Comparison of ENCODE assay signal across 15 cellular contexts in the genomic region with DNA sequence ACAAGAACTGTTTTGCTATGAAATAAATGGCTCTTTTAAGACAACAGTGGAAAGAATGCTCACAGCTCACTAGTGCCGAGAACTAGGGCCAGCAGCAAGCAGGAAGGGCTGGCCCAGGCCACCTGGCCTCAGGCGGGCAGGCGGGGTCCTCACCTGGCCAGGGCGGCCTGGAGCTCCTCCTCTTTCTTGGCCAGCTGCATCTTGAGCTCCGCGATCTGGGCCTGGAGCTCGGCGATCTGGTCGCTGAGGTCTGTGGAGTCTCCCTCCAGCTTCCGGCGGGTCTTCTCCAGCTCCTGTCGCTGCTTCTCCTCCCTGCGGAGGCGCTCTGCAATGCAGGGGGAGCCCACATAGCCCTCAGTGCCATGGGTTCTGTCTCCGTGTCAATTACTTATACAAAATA. TPM values are rescaled to one million over a fixed set of nuclear protein-coding genes. Genes with fewer than 3 reads are reported as not detected.
DNase-seq lines count a peak whose midpoint lies in the region; ATAC-seq and TF ChIP-seq lines count a peak whose summit lies in the region.
"Had no signal": no experiment of that assay in that cellular context is flagged by ENCODE, and none has a peak within 500 bp of the region (broad histone marks: within the 10 kb centered on the region; RNA-seq: fewer than 3 reads in every experiment).

No MANE protein-coding gene starts in this region.

- H3K4me3 ChIP-seq in osteoblast (ENCODE audit: insufficient read depth, low read length): no peak overlapping the region
- H3K4me3 ChIP-seq: BLaER1 treated with 17β-estradiol and CSF1 and Interleukin-3, amounts not matched to agents 10 nM and 100 nM; GM12878 had no signal

- H3K9me3 Mint-ChIP-seq in activated naive CD4-positive, alpha-beta T cell treated with anti-CD3 and anti-CD28 coated beads for 36 hours: peaks cover 5% of the 10 kb centered on the region
- H3K9me3 Mint-ChIP-seq in Calu3 (ENCODE audit: low read depth, unreplicated experiment): no peaks in the 10 kb centered on the region
- no peaks in the 10 kb centered on the region for H3K9me3 Mint-ChIP-seq in effector memory CD8-positive, alpha-beta T cell

- no peak overlapping the region for H2AFZ ChIP-seq in osteoblast (ENCODE audit: low read length)

- H3K4me1 Mint-ChIP-seq in activated naive CD4-positive, alpha-beta T cell treated with anti-CD3 and anti-CD28 coated beads for 36 hours (ENCODE audit: low read depth): peaks cover 16% of the 10 kb centered on the region
- no peaks in the 10 kb centered on the region for H3K4me1 Mint-ChIP-seq in Calu3 (ENCODE audit: low read depth, unreplicated experiment)
- H3K4me1 Mint-ChIP-seq in effector memory CD8-positive, alpha-beta T cell (ENCODE audit: low read depth in 2 of 2): peaks cover 23 to 37% of the 10 kb centered on the region in 2 donors

- no peak overlapping the region for H3K4me2 ChIP-seq in osteoblast (ENCODE audit: insufficient read depth, low read length)
- H3K4me2 ChIP-seq: BLaER1 treated with 17β-estradiol and CSF1 and Interleukin-3, amounts not matched to agents 10 nM and 100 nM had no signal

- no peak for ATAC-seq in effector memory CD8-positive, alpha-beta T cell (replicated peaks)
- no peak for ATAC-seq in HG03025 (IDR thresholded peaks at IDR 0.05; ENCODE audit: low FRiP score, unreplicated experiment)
- ATAC-seq: GM12878, PC-3 had no signal

- intact Hi-C loops in activated naive CD4-positive, alpha-beta T cell treated with anti-CD3 and anti-CD28 coated beads for 36 hours (cut with micrococcal nuclease): no loop called here
- intact Hi-C loops in Calu3 (cut with micrococcal nuclease; ENCODE audit: unreplicated experiment): no loop called here

- no TSS peak for BruUV-seq in Calu3 (replicated peaks; lab: Mats Ljungman, UMichigan)

- peaks cover 100% of the 10 kb centered on the region for H3K36me3 ChIP-seq in osteoblast (ENCODE audit: insufficient read depth, low read length)

- H3K79me2 ChIP-seq in osteoblast (ENCODE audit: insufficient read depth, low read length): peaks cover 97% of the 10 kb centered on the region

- peaks cover 73% of the 10 kb centered on the region for H3K36me3 Mint-ChIP-seq in activated naive CD4-positive, alpha-beta T cell treated with anti-CD3 and anti-CD28 coated beads for 36 hours (ENCODE audit: low read depth)
- H3K36me3 Mint-ChIP-seq in Calu3 (ENCODE audit: insufficient read depth, unreplicated experiment): peaks cover 83% of the 10 kb centered on the region
- H3K36me3 Mint-ChIP-seq in effector memory CD8-positive, alpha-beta T cell (ENCODE audit: insufficient read depth): peaks cover 98% of the 10 kb centered on the region

- H3K27ac ChIP-seq in osteoblast (ENCODE audit: low read depth, low read length): no peak overlapping the region
- H3K27ac ChIP-seq: BLaER1 treated with 17β-estradiol and CSF1 and Interleukin-3, amounts not matched to agents 10 nM and 100 nM had no signal

- CTCF ChIA-PET in activated naive CD4-positive, alpha-beta T cell treated with anti-CD3 and anti-CD28 coated beads for 36 hours (lab: Charles Lee): interaction anchor here (0.6 to 8.7 kb wide), 4 partner anchors 11 to 174 kb away, joined by 3 to 119 read pairs (median 9); no protein-coding TSS in a partner anchor
- CTCF ChIA-PET in Calu3 (lab: Charles Lee): interaction anchor here (0.7 kb wide), 1 partner anchor 136 kb away, joined by 4 read pairs; no protein-coding TSS in a partner anchor

- H4K20me1 ChIP-seq in osteoblast (ENCODE audit: insufficient read depth, low read length): peaks cover 86% of the 10 kb centered on the region

- H3K9me3 ChIP-seq in osteoblast (ENCODE audit: low read depth, low read length): no peaks in the 10 kb centered on the region

- no peak overlapping the region for H3K4me3 Mint-ChIP-seq in activated naive CD4-positive, alpha-beta T cell treated with anti-CD3 and anti-CD28 coated beads for 36 hours
- no peak overlapping the region for H3K4me3 Mint-ChIP-seq in Calu3 (ENCODE audit: low read depth, unreplicated experiment)
- H3K4me3 Mint-ChIP-seq in effector memory CD8-positive, alpha-beta T cell: no peak overlapping the region
- H3K4me3 Mint-ChIP-seq: H9 had no signal

- no peak for TF ChIP-seq CTCF in Calu3 (IDR thresholded peaks at IDR 0.05; ENCODE audit: unreplicated experiment)
- no peak for TF ChIP-seq CTCF in osteoblast (IDR thresholded peaks at IDR 0.05; ENCODE audit: extremely low read depth, low read depth, low read length)

- no peak for DNase-seq in activated naive CD4-positive, alpha-beta T cell treated with anti-CD3 and anti-CD28 coated beads for 36 hours
- DNase-seq in activated naive CD4-positive, alpha-beta T cell treated with Interleukin-2 at 50 U/mL for 16 hours: no peak
- DNase-seq in Calu3 (no peak), osteoblast (ENCODE audit: insufficient read length, low spot score, missing footprints) (peak; percentile 44), COLO829 (ENCODE audit: low spot score) (no peak), NCI-H1694 (lab: John Stamatoyannopoulos, UW) (no peak)
- no peak for DNase-seq in effector memory CD8-positive, alpha-beta T cell
- DNase-seq: H9, KBM-7, NCI-H1436 treated with DMSO at 0.1 percent for 48 hours, NCI-H2081 treated with DMSO at 0.1 percent for 48 hours, PC-3 had no signal

- H3K27me3 Mint-ChIP-seq in activated naive CD4-positive, alpha-beta T cell treated with anti-CD3 and anti-CD28 coated beads for 36 hours (ENCODE audit: low read depth): no peaks in the 10 kb centered on the region
- no peaks in the 10 kb centered on the region for H3K27me3 Mint-ChIP-seq in Calu3 (ENCODE audit: unreplicated experiment)
- H3K27me3 Mint-ChIP-seq in effector memory CD8-positive, alpha-beta T cell: no peaks in the 10 kb centered on the region

- peak overlapping the region; percentile 59 for H3K27ac Mint-ChIP-seq in activated naive CD4-positive, alpha-beta T cell treated with anti-CD3 and anti-CD28 coated beads for 36 hours
- peak overlapping the region; percentile 67 for H3K27ac Mint-ChIP-seq in Calu3 (ENCODE audit: unreplicated experiment)
- peak overlapping the region; percentile 67 to 77 for H3K27ac Mint-ChIP-seq in effector memory CD8-positive, alpha-beta T cell
- H3K27ac Mint-ChIP-seq: H9 had no signal

- H3K27me3 ChIP-seq in osteoblast (ENCODE audit: insufficient read depth, low read length): no peaks in the 10 kb centered on the region
- H3K27me3 ChIP-seq: BLaER1 treated with 17β-estradiol and CSF1 and Interleukin-3, amounts not matched to agents 10 nM and 100 nM had no signal

- H3K4me1 ChIP-seq in osteoblast (ENCODE audit: insufficient read depth, low read length): no peaks in the 10 kb centered on the region

RNA-seq across cellular contexts. Expression of a gene that starts 43.8 kb away (rescaled TPM):
- 10 to 100 TPM; 17.4 to 22.0 TPM for total RNA-seq in activated naive CD4-positive, alpha-beta T cell treated with anti-CD3 and anti-CD28 coated beads for 36 hours
- 313 and 501 TPM in 2 replicates for total RNA-seq in Calu3 (2022)
- 34.8 and 38.7 TPM in 2 replicates for total RNA-seq in osteoblast
- total RNA-seq: H9, PC-3 had no signal

RNA-seq across cellular contexts. Expression of a gene that starts 57.4 kb away (rescaled TPM):
- total RNA-seq in activated naive CD4-positive, alpha-beta T cell treated with anti-CD3 and anti-CD28 coated beads for 36 hours: 10 to 100 TPM; 53.8 to 55.0 TPM
- 90.1 and 154 TPM in 2 replicates for total RNA-seq in Calu3 (2022)
- 50.7 and 56.1 TPM in 2 replicates for total RNA-seq in osteoblast
